Comparison of ENCODE assay signal across 21 cellular contexts in genomic region chr12:53998900-53999236, GRCh38. TPM values are rescaled to one million over a fixed set of nuclear protein-coding genes. Genes with fewer than 3 reads are reported as not detected.
DNase-seq lines count a peak whose midpoint lies in the region; ATAC-seq and TF ChIP-seq lines count a peak whose summit lies in the region.
"Had no signal": no experiment of that assay in that cellular context is flagged by ENCODE, and none has a peak within 500 bp of the region (broad histone marks: within the 10 kb centered on the region; RNA-seq: fewer than 3 reads in every experiment).

No MANE protein-coding gene starts in this region.

- POLR2A ChIA-PET in T-cell (lab: Charles Lee), result no interaction called here

- H3K4me1 Mint-ChIP-seq in activated T-cell treated with anti-CD3 and anti-CD28 coated beads, Interleukin-2, amount 50 U/mL, for 72 hours (ENCODE audit: low read depth), result peaks cover 44% of the 10 kb centered on the region
- peaks cover 25% of the 10 kb centered on the region for H3K4me1 Mint-ChIP-seq in brain
- H3K4me1 Mint-ChIP-seq in nephron progenitor cell, result peaks cover 47% of the 10 kb centered on the region
- H3K4me1 Mint-ChIP-seq in T-cell, result peaks cover 28 to 40% (median 32%) of the 10 kb centered on the region in 3 donors

- CTCF ChIA-PET in T-cell (lab: Charles Lee), result interaction anchor here in 1 of 2 donors (0.5 to 1.1 kb wide), 2 partner anchors 10 to 900 kb away, joined by 3 to 5 read pairs; partner anchors contain the start of gene HOXC8

- H3K4me3 Mint-ChIP-seq in activated T-cell treated with anti-CD3 and anti-CD28 coated beads, Interleukin-2, amount 50 U/mL, for 72 hours, result no peak overlapping the region
- peak overlapping the region in 4 of 5 experiments; percentile 14 to 95 (median 75) for H3K4me3 Mint-ChIP-seq in brain
- H3K4me3 Mint-ChIP-seq in nephron progenitor cell, result peak overlapping the region; percentile 98
- H3K4me3 Mint-ChIP-seq in T-cell, result peak overlapping the region in 1 of 3 donors; percentile 64

- no peak for DNase-seq in activated T-cell treated with anti-CD3 and anti-CD28 coated beads, Interleukin-2, amount 50 U/mL, for 72 hours
- DNase-seq in activated T-cell treated with anti-CD3 and anti-CD28 coated beads for 4 hours, result no peak
- no peak for DNase-seq in nephron progenitor cell
- DNase-seq in stimulated activated CD8-positive, alpha-beta memory T cell treated with anti-CD3 and anti-CD28 coated beads, Interleukin-4, amount 100 ng/mL, for 48 hours, result no peak
- DNase-seq in COR-L47 (lab: John Stamatoyannopoulos, UW), result no peak
- no peak for DNase-seq in T-cell
- DNase-seq: activated CD4-positive, CD25-positive, alpha-beta regulatory T cell; CD4-positive, alpha-beta memory T cell; erythroblast; NCI-H187 treated with DMSO at 0.1 percent for 48 hours; NK-92 treated with Interleukin-12 subunit alpha and Interleukin-12 subunit beta, amount 100 ng/mL, for 24 hours; stimulated activated CD4-positive, alpha-beta T cell treated with anti-CD3 and anti-CD28 coated beads, Interleukin-4, amount 100 ng/mL, for 24 hours; substantia nigra had no signal

- peak overlapping the region; percentile 52 for H3K27ac Mint-ChIP-seq in activated T-cell treated with anti-CD3 and anti-CD28 coated beads, Interleukin-2, amount 50 U/mL, for 72 hours
- H3K27ac Mint-ChIP-seq in brain (peak overlapping the region in 2 of 5 experiments; percentile 94 to 97), nephron progenitor cell (peak overlapping the region; percentile 99), T-cell (no peak overlapping the region)
- H3K27ac Mint-ChIP-seq: activated T-helper 2 cell treated with anti-CD3 and anti-CD28 coated beads, Interferon-gamma antibody, Interleukin-2, Interleukin-4, amounts not matched to agents 10 μg/mL and 5 μg/mL and 100 μg/mL, durations not matched to agents 14 hours and 24 hours and 36 hours had no signal

- TF ChIP-seq CTCF in brain (conservative IDR thresholded peaks at IDR 0.05), result no peak
- no peak for TF ChIP-seq CTCF in nephron progenitor cell (IDR thresholded peaks at IDR 0.05)

- peaks cover 90% of the 10 kb centered on the region for H3K27me3 Mint-ChIP-seq in activated T-cell treated with anti-CD3 and anti-CD28 coated beads, Interleukin-2, amount 50 U/mL, for 72 hours (ENCODE audit: low read depth)
- peaks cover 100% of the 10 kb centered on the region for H3K27me3 Mint-ChIP-seq in brain
- H3K27me3 Mint-ChIP-seq in nephron progenitor cell (ENCODE audit: low read depth, poor library complexity), result peaks cover 12% of the 10 kb centered on the region
- H3K27me3 Mint-ChIP-seq in T-cell, result peaks cover 78 to 92% of the 10 kb centered on the region in 2 donors

- no peak for ATAC-seq in activated T-cell treated with anti-CD3 and anti-CD28 coated beads, Interleukin-2, amount 50 U/mL, for 72 hours (replicated peaks in 1 of 2)
- ATAC-seq in GM19351 (IDR thresholded peaks at IDR 0.05; ENCODE audit: unreplicated experiment) (no peak), T-cell (replicated peaks in 1 of 4) (no peak)
- ATAC-seq: HepG2 had no signal

- peaks cover 0 to 3% of the 10 kb centered on the region in 2 donors for H3K36me3 Mint-ChIP-seq in activated T-cell treated with anti-CD3 and anti-CD28 coated beads, Interleukin-2, amount 50 U/mL, for 72 hours (ENCODE audit: insufficient read depth in 2 of 2)
- H3K36me3 Mint-ChIP-seq in brain (no peaks in the 10 kb centered on the region), nephron progenitor cell (ENCODE audit: low read depth) (peaks cover 54% of the 10 kb centered on the region), T-cell (no peaks in the 10 kb centered on the region)
- H3K36me3 Mint-ChIP-seq: CD4-positive, alpha-beta memory T cell had no signal

- H3K9me3 Mint-ChIP-seq in activated T-cell treated with anti-CD3 and anti-CD28 coated beads, Interleukin-2, amount 50 U/mL, for 72 hours, result no peaks in the 10 kb centered on the region
- H3K9me3 Mint-ChIP-seq in brain (peaks cover 0 to 5% (median 0%) of the 10 kb centered on the region in 5 experiments), nephron progenitor cell (no peaks in the 10 kb centered on the region), T-cell (no peaks in the 10 kb centered on the region)
- H3K9me3 Mint-ChIP-seq: activated T-helper 2 cell treated with anti-CD3 and anti-CD28 coated beads, Interferon-gamma antibody, Interleukin-2, Interleukin-4, amounts not matched to agents 10 μg/mL and 5 μg/mL and 100 μg/mL, durations not matched to agents 14 hours and 24 hours and 36 hours had no signal

RNA-seq across cellular contexts. Expression of gene HOXC9, which starts 1.1 kb away (rescaled TPM):
- not detected for total RNA-seq in activated T-cell treated with anti-CD3 and anti-CD28 coated beads, Interleukin-2, amount 50 U/mL, for 72 hours
- not detected for polyA plus RNA-seq in brain (ENCODE audit: insufficient read depth, low read depth, low replicate concordance)
- not detected for total RNA-seq in T-cell
- total RNA-seq: activated T-helper 2 cell treated with anti-CD3 and anti-CD28 coated beads, Interferon-gamma antibody, Interleukin-2, Interleukin-4, amounts not matched to agents 10 μg/mL and 5 μg/mL and 100 μg/mL, durations not matched to agents 14 hours and 24 hours and 36 hours; cardiac septum; CD4-positive, alpha-beta memory T cell had no signal
- polyA plus RNA-seq: CD4-positive, alpha-beta memory T cell had no signal

RNA-seq across cellular contexts. Expression of gene HOXC8, which starts 9.9 kb away (rescaled TPM):
- total RNA-seq in activated T-cell treated with anti-CD3 and anti-CD28 coated beads, Interleukin-2, amount 50 U/mL, for 72 hours, result not detected
- not detected for polyA plus RNA-seq in brain (ENCODE audit: insufficient read depth, low read depth, low replicate concordance)
- total RNA-seq in T-cell, result not detected
- total RNA-seq: activated T-helper 2 cell treated with anti-CD3 and anti-CD28 coated beads, Interferon-gamma antibody, Interleukin-2, Interleukin-4, amounts not matched to agents 10 μg/mL and 5 μg/mL and 100 μg/mL, durations not matched to agents 14 hours and 24 hours and 36 hours; cardiac septum; CD4-positive, alpha-beta memory T cell; dermis microvascular lymphatic vessel endothelial cell; HepG2 had no signal
- polyA plus RNA-seq: CD4-positive, alpha-beta memory T cell had no signal

RNA-seq across cellular contexts. Expression of gene HOXC10, which starts 13.9 kb away (rescaled TPM):
- total RNA-seq in activated T-cell treated with anti-CD3 and anti-CD28 coated beads, Interleukin-2, amount 50 U/mL, for 72 hours, result not detected
- not detected for polyA plus RNA-seq in brain (ENCODE audit: insufficient read depth, low read depth, low replicate concordance)
- total RNA-seq in T-cell, result under 1 TPM in 1 of 5 donors, not detected in 4; 0.30 TPM
- total RNA-seq: activated T-helper 2 cell treated with anti-CD3 and anti-CD28 coated beads, Interferon-gamma antibody, Interleukin-2, Interleukin-4, amounts not matched to agents 10 μg/mL and 5 μg/mL and 100 μg/mL, durations not matched to agents 14 hours and 24 hours and 36 hours; cardiac septum; CD4-positive, alpha-beta memory T cell; dermis microvascular lymphatic vessel endothelial cell; HepG2; smooth muscle cell had no signal
- polyA plus RNA-seq: CD4-positive, alpha-beta memory T cell; HepG2 had no signal

RNA-seq across cellular contexts. Expression of gene HOTAIR, which starts 24.1 kb away (rescaled TPM):
- not detected for total RNA-seq in activated T-cell treated with anti-CD3 and anti-CD28 coated beads, Interleukin-2, amount 50 U/mL, for 72 hours
- polyA plus RNA-seq in brain (ENCODE audit: insufficient read depth, low read depth, low replicate concordance), result not detected
- not detected for total RNA-seq in T-cell
- total RNA-seq: activated T-helper 2 cell treated with anti-CD3 and anti-CD28 coated beads, Interferon-gamma antibody, Interleukin-2, Interleukin-4, amounts not matched to agents 10 μg/mL and 5 μg/mL and 100 μg/mL, durations not matched to agents 14 hours and 24 hours and 36 hours; cardiac septum; CD4-positive, alpha-beta memory T cell; dermis microvascular lymphatic vessel endothelial cell; HepG2; smooth muscle cell had no signal
- polyA plus RNA-seq: adipose tissue; CD4-positive, alpha-beta memory T cell; HepG2 had no signal

RNA-seq across cellular contexts. Expression of gene HOXC11, which starts 25.9 kb away (rescaled TPM):
- total RNA-seq in activated T-cell treated with anti-CD3 and anti-CD28 coated beads, Interleukin-2, amount 50 U/mL, for 72 hours, result not detected
- polyA plus RNA-seq in brain (ENCODE audit: insufficient read depth, low read depth, low replicate concordance), result not detected
- total RNA-seq in T-cell, result not detected
- total RNA-seq: activated T-helper 2 cell treated with anti-CD3 and anti-CD28 coated beads, Interferon-gamma antibody, Interleukin-2, Interleukin-4, amounts not matched to agents 10 μg/mL and 5 μg/mL and 100 μg/mL, durations not matched to agents 14 hours and 24 hours and 36 hours; cardiac septum; CD4-positive, alpha-beta memory T cell; dermis microvascular lymphatic vessel endothelial cell; HepG2 had no signal
- polyA plus RNA-seq: adipose tissue; CD4-positive, alpha-beta memory T cell; HepG2 had no signal

Comparison
In these comparisons a context has a peak if more than half of its experiments do, and no peak if none do; other contexts are left out.
1. H3K27ac Mint-ChIP-seq: peak in activated T-cell treated with anti-CD3 and anti-CD28 coated beads, Interleukin-2, amount 50 U/mL, for 72 hours (single experiment) and nephron progenitor cell (single experiment); none in T-cell (0 of 2).
2. H3K4me3 Mint-ChIP-seq: peak in brain (4 of 5) and nephron progenitor cell (single experiment); none in activated T-cell treated with anti-CD3 and anti-CD28 coated beads, Interleukin-2, amount 50 U/mL, for 72 hours (0 of 2).